Comparison of ENCODE assay signal across 23 cellular contexts in genomic region chr9:136286359-136286986, GRCh38. TPM values are rescaled to one million over a fixed set of nuclear protein-coding genes. Genes with fewer than 3 reads are reported as not detected.
DNase-seq lines count a peak whose midpoint lies in the region; ATAC-seq, FAIRE-seq and TF ChIP-seq lines count a peak whose summit lies in the region.
"Had no signal": no experiment of that assay in that cellular context is flagged by ENCODE, and none has a peak within 500 bp of the region (broad histone marks: within the 10 kb centered on the region; RNA-seq: fewer than 3 reads in every experiment).

No MANE protein-coding gene starts in this region.

- ATAC-seq in left cardiac atrium: no peak
- ATAC-seq: GM23338, HCT116, HepG2 had no signal

- no peaks in the 10 kb centered on the region for H3K36me3 ChIP-seq in HEK293 (ENCODE audit: control insufficient read depth in 2 of 2, insufficient read depth in 1 of 2, low read length in 2 of 2)
- H3K36me3 ChIP-seq in kidney (ENCODE audit: control insufficient read depth in 1 of 2, insufficient read depth in 2 of 2, low read length in 2 of 2): no peaks in the 10 kb centered on the region

- POLR2A ChIA-PET in HEK293 (lab: Yijun Ruan, JAX): no interaction called here

- DNase-seq in left cardiac atrium: peak; percentile 11
- DNase-seq in cardiac septum (ENCODE audit: low spot score): no peak
- peak; percentile 71 for DNase-seq in kidney
- no peak for DNase-seq in occipital lobe (lab: John Stamatoyannopoulos, UW)
- DNase-seq in germinal center (ENCODE audit: low spot score): no peak
- no peak for DNase-seq in NCI-H1105 (lab: John Stamatoyannopoulos, UW)
- DNase-seq: ACHN; CD4-positive, alpha-beta T cell; DMS153; DMS79; GDM1 had no signal

- H3K9me3 ChIP-seq in HEK293 (ENCODE audit: control insufficient read depth, insufficient read depth, low read depth, low read length) (no peaks in the 10 kb centered on the region), kidney (ENCODE audit: control insufficient read depth in 1 of 2, low read length in 2 of 2) (no peaks in the 10 kb centered on the region)

- CTCF ChIA-PET in HEK293 (lab: Yijun Ruan, JAX): interaction anchor here (0.6 to 1.7 kb wide), 7 partner anchors 8 to 326 kb away, joined by 3 to 4 read pairs (median 3); partner anchors contain the start of gene UBAC1

- H3K4me3 ChIP-seq in HEK293 (ENCODE audit: low read depth, low read length) (no peak overlapping the region), kidney (ENCODE audit: low read length in 2 of 2) (no peak overlapping the region)
- H3K4me3 ChIP-seq: GM23338 had no signal

- H3K4me1 ChIP-seq in HEK293 (ENCODE audit: control insufficient read depth, insufficient read depth, low read length) (no peaks in the 10 kb centered on the region), kidney (ENCODE audit: control insufficient read depth in 1 of 2, insufficient read depth in 1 of 2, low read depth in 1 of 2, low read length in 2 of 2) (peaks cover 0 to 4% of the 10 kb centered on the region in 2 donors)

- intact Hi-C loops in left cardiac atrium (cut with DNase I) (loop anchor here in 1 of 2 donors (10.0 kb wide), 1 partner anchor 682 kb away; no protein-coding TSS in a partner anchor), cardiac septum (cut with DNase I) (no loop called here), kidney (cut with DNase I) (no loop called here)

- FAIRE-seq in kidney (lab: Jason Lieb, UNC): no peak
- FAIRE-seq: A204.1, GM12892, GM18507, H54, HepG2 had no signal

- H3K9ac ChIP-seq in kidney (ENCODE audit: low read length in 2 of 2): no peak overlapping the region

- no peak for TF ChIP-seq CTCF in HEK293 (tag by site-specific recombination; IDR thresholded peaks at IDR 0.05)
- TF ChIP-seq CTCF in kidney (IDR thresholded peaks at IDR 0.05; ENCODE audit: borderline replicate concordance, extremely low read depth, insufficient read depth): no peak

- H3K27ac ChIP-seq in HEK293 (ENCODE audit: extremely low read depth, low read depth, low read length): no peak overlapping the region
- no peak overlapping the region for H3K27ac ChIP-seq in kidney (ENCODE audit: low read depth in 2 of 2, low read length in 2 of 2)
- H3K27ac ChIP-seq: C4-2B had no signal

TF ChIP-seq in HEK293, 187 proteins besides CTCF, POLR2A, EP300 and RAD21:
- TF ChIP-seq ZNF292 (tag by site-specific recombination; IDR thresholded peaks at IDR 0.05; ENCODE audit: borderline replicate concordance, low read depth): no peak
- TF ChIP-seq, protein P1, sequence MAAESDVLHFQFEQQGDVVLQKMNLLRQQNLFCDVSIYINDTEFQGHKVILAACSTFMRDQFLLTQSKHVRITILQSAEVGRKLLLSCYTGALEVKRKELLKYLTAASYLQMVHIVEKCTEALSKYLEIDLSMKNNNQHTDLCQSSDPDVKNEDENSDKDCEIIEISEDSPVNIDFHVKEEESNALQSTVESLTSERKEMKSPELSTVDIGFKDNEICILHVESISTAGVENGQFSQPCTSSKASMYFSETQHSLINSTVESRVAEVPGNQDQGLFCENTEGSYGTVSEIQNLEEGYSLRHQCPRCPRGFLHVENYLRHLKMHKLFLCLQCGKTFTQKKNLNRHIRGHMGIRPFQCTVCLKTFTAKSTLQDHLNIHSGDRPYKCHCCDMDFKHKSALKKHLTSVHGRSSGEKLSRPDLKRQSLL (tag by site-specific recombination; IDR thresholded peaks at IDR 0.05): peak; percentile 11; the same call in 1 of the 2 replicates

RNA-seq across cellular contexts. Expression of gene CCDC187, which starts 17.4 kb away (rescaled TPM):
- total RNA-seq in left cardiac atrium (not detected), cardiac septum (0.03 TPM), kidney (2.3 TPM), occipital lobe (under 0.01 TPM)
- polyA plus RNA-seq in kidney (ENCODE audit: insufficient read depth, low read depth, low replicate concordance): 0.84 TPM
- total RNA-seq: CD4-positive, alpha-beta T cell; Daoy had no signal
- polyA plus RNA-seq: BJ, GM23338 had no signal

RNA-seq across cellular contexts. Expression of gene QSOX2, which starts 40.9 kb away (rescaled TPM):
- total RNA-seq in left cardiac atrium (1 to 10 TPM; 6.5 to 6.6 TPM), cardiac septum (7.2 TPM), kidney (10.1 TPM), occipital lobe (8.1 TPM)
- polyA plus RNA-seq in kidney (ENCODE audit: insufficient read depth, low read depth, low replicate concordance): 4.0 TPM

RNA-seq across cellular contexts. Expression of gene GPSM1, which starts 40.9 kb away (rescaled TPM):
- total RNA-seq in left cardiac atrium (10 to 100 TPM; 55.6 to 58.6 TPM), cardiac septum (35.1 TPM), kidney (11.6 TPM), occipital lobe (73.6 TPM)
- polyA plus RNA-seq in kidney (ENCODE audit: insufficient read depth, low read depth, low replicate concordance): 11.9 TPM
- polyA plus RNA-seq: IgD-negative memory B cell had no signal

Comparison
In these comparisons a context has a peak if more than half of its experiments do, and no peak if none do; other contexts are left out.
1. DNase-seq: peak in left cardiac atrium (single experiment) and kidney (single experiment); none in cardiac septum (single experiment), occipital lobe (single experiment), germinal center (single experiment) and NCI-H1105 (single experiment).